In genomic region chr20:8757146-8757545, GRCh38 we compare ENCODE assay signal across 15 cellular contexts.
A peak's percentile ranks its signal among the peaks of the same experiment; 100 is the strongest.
DNase-seq lines count a peak whose midpoint lies in the region; ATAC-seq and TF ChIP-seq lines count a peak whose summit lies in the region.
"Had no signal": no experiment of that assay in that cellular context is flagged by ENCODE, and none has a peak within 500 bp of the region (broad histone marks: within the 10 kb centered on the region; RNA-seq: fewer than 3 reads in every experiment).

No MANE protein-coding gene starts in this region.

- H3K36me3 ChIP-seq in BLaER1 treated with 17β-estradiol and CSF1 and Interleukin-3, amounts not matched to agents 10 nM and 100 nM: peaks cover 0 to 9% (median 0%) of the 10 kb centered on the region in 11 experiments; a peak in 2 of 22 replicates
- H3K36me3 ChIP-seq in adrenal gland (replicated peaks in 1 of 2): no peaks in the 10 kb centered on the region
- H3K36me3 ChIP-seq in left lung: no peaks in the 10 kb centered on the region
- H3K36me3 ChIP-seq in thyroid gland: no peaks in the 10 kb centered on the region
- no peaks in the 10 kb centered on the region for H3K36me3 ChIP-seq in endodermal cell (ENCODE audit: control insufficient read depth, insufficient read depth, low read length)
- H3K36me3 ChIP-seq: thoracic aorta had no signal

- H3K27me3 Mint-ChIP-seq in endodermal cell (ENCODE audit: insufficient read depth): no peaks in the 10 kb centered on the region
- H3K27me3 Mint-ChIP-seq: activated CD4-positive, alpha-beta T cell treated with anti-CD3 and anti-CD28 coated beads for 36 hours; effector memory CD8-positive, alpha-beta T cell had no signal

- H3K9me3 Mint-ChIP-seq in endodermal cell: no peaks in the 10 kb centered on the region
- H3K9me3 Mint-ChIP-seq: activated naive CD4-positive, alpha-beta T cell treated with anti-CD3 and anti-CD28 coated beads for 36 hours; effector memory CD8-positive, alpha-beta T cell had no signal

- no peak overlapping the region for H3K9ac ChIP-seq in BLaER1 treated with 17β-estradiol and CSF1 and Interleukin-3, amounts not matched to agents 10 nM and 100 nM
- no peak overlapping the region for H3K9ac ChIP-seq in endodermal cell (ENCODE audit: extremely low read depth, low read length, poor library complexity, severe bottlenecking)

- no peak overlapping the region for H3K4me3 ChIP-seq in BLaER1 treated with 17β-estradiol and CSF1 and Interleukin-3, amounts not matched to agents 10 nM and 100 nM
- H3K4me3 ChIP-seq in adrenal gland: no peak overlapping the region
- H3K4me3 ChIP-seq in left lung: no peak overlapping the region
- no peak overlapping the region for H3K4me3 ChIP-seq in thyroid gland (replicated peaks in 1 of 3)
- H3K4me3 ChIP-seq in endodermal cell (ENCODE audit: low read length): no peak overlapping the region
- H3K4me3 ChIP-seq: thoracic aorta had no signal

- TF ChIP-seq CTCF in adrenal gland (IDR thresholded peaks at IDR 0.05): no peak
- no peak for TF ChIP-seq CTCF in left lung (IDR thresholded peaks at IDR 0.05)
- no peak for TF ChIP-seq CTCF in thyroid gland (IDR thresholded peaks at IDR 0.05)
- no peak for TF ChIP-seq CTCF in endodermal cell (conservative IDR thresholded peaks at IDR 0.05)

- H3K4me3 Mint-ChIP-seq in endodermal cell: no peak overlapping the region
- H3K4me3 Mint-ChIP-seq: activated CD4-positive, alpha-beta T cell treated with anti-CD3 and anti-CD28 coated beads for 36 hours; activated naive CD4-positive, alpha-beta T cell treated with anti-CD3 and anti-CD28 coated beads for 36 hours; effector memory CD8-positive, alpha-beta T cell had no signal

- intact Hi-C loops in adrenal gland (cut with DNase I): no loop called here
- intact Hi-C loops in left lung (cut with DNase I): no loop called here
- intact Hi-C loops in thyroid gland (cut with DNase I): loop anchor here (10.0 kb wide), 2 partner anchors 608 to 858 kb away; no protein-coding TSS in a partner anchor

- H4K20me1 ChIP-seq in BLaER1 treated with 17β-estradiol and CSF1 and Interleukin-3, amounts not matched to agents 10 nM and 100 nM: no peaks in the 10 kb centered on the region

- 52 to 65% (median 62%) methylated on average over 4 of the region's 4 CpGs for WGBS in adrenal gland, 4 donors
- WGBS in thyroid gland, 2 donors: 71 to 77% methylated on average over 4 of the region's 4 CpGs
- WGBS in endodermal cell (ENCODE audit: insufficient coverage in 1 of 2, insufficient read length in 1 of 2), 2 experiments: 91 to 97% methylated on average over 3 to 4 of the region's 4 CpGs

- no peaks in the 10 kb centered on the region for H3K27me3 ChIP-seq in BLaER1 treated with 17β-estradiol and CSF1 and Interleukin-3, amounts not matched to agents 10 nM and 100 nM
- no peaks in the 10 kb centered on the region for H3K27me3 ChIP-seq in adrenal gland
- no peaks in the 10 kb centered on the region for H3K27me3 ChIP-seq in left lung
- H3K27me3 ChIP-seq in thyroid gland: no peaks in the 10 kb centered on the region
- H3K27me3 ChIP-seq in endodermal cell (ENCODE audit: control insufficient read depth, insufficient read depth, low read length, poor library complexity, severe bottlenecking): no peaks in the 10 kb centered on the region

- H3K27ac ChIP-seq in BLaER1 treated with 17β-estradiol and CSF1 and Interleukin-3, amounts not matched to agents 10 nM and 100 nM: no peak overlapping the region; a peak in 1 of 22 replicates
- H3K27ac ChIP-seq in adrenal gland (peak overlapping the region in 3 of 5 donors; percentile 23 to 65 (median 50)), left lung (no peak overlapping the region), thyroid gland (no peak overlapping the region), endodermal cell (ENCODE audit: low read depth, low read length) (no peak overlapping the region)
- H3K27ac ChIP-seq: RWPE1, thoracic aorta had no signal

- H3K4me1 ChIP-seq in BLaER1 treated with 17β-estradiol and CSF1 and Interleukin-3, amounts not matched to agents 10 nM and 100 nM: peaks cover 11 to 19% (median 15%) of the 10 kb centered on the region in 10 experiments
- peaks cover 4 to 6% of the 10 kb centered on the region in 2 donors for H3K4me1 ChIP-seq in adrenal gland (replicated peaks in 1 of 2)
- H3K4me1 ChIP-seq in left lung: no peaks in the 10 kb centered on the region
- peaks cover 0 to 5% of the 10 kb centered on the region in 2 donors for H3K4me1 ChIP-seq in thyroid gland
- no peaks in the 10 kb centered on the region for H3K4me1 ChIP-seq in endodermal cell (ENCODE audit: control insufficient read depth, insufficient read depth, low read length)

- H3K27ac Mint-ChIP-seq in endodermal cell: no peak overlapping the region
- H3K27ac Mint-ChIP-seq: activated CD4-positive, alpha-beta T cell treated with anti-CD3 and anti-CD28 coated beads for 36 hours; activated naive CD4-positive, alpha-beta T cell treated with anti-CD3 and anti-CD28 coated beads for 36 hours; effector memory CD8-positive, alpha-beta T cell had no signal

- no peaks in the 10 kb centered on the region for H3K9me3 ChIP-seq in BLaER1 treated with 17β-estradiol and CSF1 and Interleukin-3, amounts not matched to agents 10 nM and 100 nM (replicated peaks in 1 of 11)
- H3K9me3 ChIP-seq in adrenal gland (replicated peaks in 1 of 3) (no peaks in the 10 kb centered on the region), left lung (no peaks in the 10 kb centered on the region), thyroid gland (no peaks in the 10 kb centered on the region), endodermal cell (ENCODE audit: control insufficient read depth, low read length) (no peaks in the 10 kb centered on the region)
- H3K9me3 ChIP-seq: thoracic aorta had no signal

- peak; percentile 30 for DNase-seq in KG1 (lab: John Stamatoyannopoulos, UW)
- DNase-seq in adrenal gland: peak in 2 of 7 donors; percentile 10 to 36
- DNase-seq in left lung: no peak
- DNase-seq in thyroid gland: no peak
- DNase-seq in GM19238 (ENCODE audit: insufficient read length, low spot score): no peak
- DNase-seq in endodermal cell: no peak
- DNase-seq: activated CD4-positive, alpha-beta T cell treated with anti-CD3 and anti-CD28 coated beads for 36 hours; activated naive CD4-positive, alpha-beta T cell treated with anti-CD3 and anti-CD28 coated beads for 36 hours; effector memory CD8-positive, alpha-beta T cell; GOT3; stimulated activated CD4-positive, alpha-beta T cell treated with anti-CD3 and anti-CD28 coated beads, Interleukin-4, amount 100 ng/mL, for 24 hours had no signal

- TF ChIP-seq POLR2A in adrenal gland (IDR thresholded peaks at IDR 0.05): no peak
- TF ChIP-seq POLR2A in thyroid gland (IDR thresholded peaks at IDR 0.05): no peak

- peaks cover 4% of the 10 kb centered on the region for H3K36me3 Mint-ChIP-seq in endodermal cell (ENCODE audit: low read depth)

- H3K4me2 ChIP-seq in BLaER1 treated with 17β-estradiol and CSF1 and Interleukin-3, amounts not matched to agents 10 nM and 100 nM: peak overlapping the region; percentile 40 to 65 (median 50); a peak in 21 of 22 replicates

- peak; percentile 36 for ATAC-seq in left lung
- no peak for ATAC-seq in HG03439 (IDR thresholded peaks at IDR 0.05; ENCODE audit: unreplicated experiment)
- ATAC-seq: activated CD4-positive, alpha-beta T cell treated with anti-CD3 and anti-CD28 coated beads for 36 hours; effector memory CD8-positive, alpha-beta T cell had no signal

- H3K4me1 Mint-ChIP-seq in endodermal cell: no peaks in the 10 kb centered on the region
- H3K4me1 Mint-ChIP-seq: activated CD4-positive, alpha-beta T cell treated with anti-CD3 and anti-CD28 coated beads for 36 hours had no signal

Comparison
In these comparisons a context has a peak if more than half of its experiments do, and no peak if none do; other contexts are left out.
1. H3K27ac ChIP-seq: peak in adrenal gland (3 of 5); none in BLaER1 treated with 17β-estradiol and CSF1 and Interleukin-3, amounts not matched to agents 10 nM and 100 nM (0 of 11), left lung (0 of 2), thyroid gland (0 of 3) and endodermal cell (single experiment).